ENCODE assay signal across 8 cellular contexts in genomic region chr2:171319164-171319810, GRCh38.
DNase-seq lines count a peak whose midpoint lies in the region; ATAC-seq and TF ChIP-seq lines count a peak whose summit lies in the region.

No MANE protein-coding gene starts in this region.

- no peaks in the 10 kb centered on the region for H3K9me3 ChIP-seq in hepatocyte (ENCODE audit: low read depth)

- TF ChIP-seq CTCF in WTC11 (IDR thresholded peaks at IDR 0.05), result no peak
- no peak for TF ChIP-seq CTCF in hepatocyte (IDR thresholded peaks at IDR 0.05; ENCODE audit: poor library complexity)

- no peak overlapping the region for H2AFZ ChIP-seq in hepatocyte

- H3K36me3 ChIP-seq in hepatocyte (replicated peaks; ENCODE audit: insufficient read depth, low read depth), result no peaks in the 10 kb centered on the region

- H3K79me2 ChIP-seq in hepatocyte, result no peaks in the 10 kb centered on the region

- H3K4me3 ChIP-seq in hepatocyte, result no peak overlapping the region

- peak overlapping the region; percentile 59 for H3K4me3 Mint-ChIP-seq in WTC11
- peak overlapping the region; percentile 66 to 71 for H3K4me3 Mint-ChIP-seq in effector memory CD8-positive, alpha-beta T cell

- peaks cover 31% of the 10 kb centered on the region for H3K36me3 Mint-ChIP-seq in WTC11
- H3K36me3 Mint-ChIP-seq in effector memory CD8-positive, alpha-beta T cell (ENCODE audit: insufficient read depth), result no peaks in the 10 kb centered on the region

- DNase-seq in WTC11 (ENCODE audit: low spot score) (no peak), hepatocyte (ENCODE audit: low spot score) (no peak), RKO (ENCODE audit: low spot score) (no peak), NCI-H2227 treated with DMSO at 0.1 percent for 48 hours (lab: John Stamatoyannopoulos, UW) (no peak)
- peak in 1 of 3 experiments; percentile 5 for DNase-seq in effector memory CD8-positive, alpha-beta T cell
- DNase-seq in stimulated activated CD4-positive, alpha-beta T cell treated with anti-CD3 and anti-CD28 coated beads, Interleukin-4, amount 100 ng/mL, for 4 hours, result peak; percentile 16 to 61

- no peaks in the 10 kb centered on the region for H3K9me2 ChIP-seq in hepatocyte (replicated peaks; ENCODE audit: insufficient read depth)

- peaks cover 83% of the 10 kb centered on the region for H3K4me1 Mint-ChIP-seq in WTC11
- H3K4me1 Mint-ChIP-seq in effector memory CD8-positive, alpha-beta T cell (ENCODE audit: low read depth in 2 of 2), result peaks cover 22 to 31% of the 10 kb centered on the region in 2 donors

- H4K20me1 ChIP-seq in hepatocyte (ENCODE audit: insufficient read depth, poor library complexity, severe bottlenecking), result no peaks in the 10 kb centered on the region

- H3K27ac Mint-ChIP-seq in WTC11, result peak overlapping the region; percentile 100
- peak overlapping the region; percentile 74 to 89 for H3K27ac Mint-ChIP-seq in effector memory CD8-positive, alpha-beta T cell

- peaks cover 10% of the 10 kb centered on the region for H3K4me1 ChIP-seq in hepatocyte (ENCODE audit: insufficient read depth)

- H3K27me3 ChIP-seq in hepatocyte, result no peaks in the 10 kb centered on the region

- CTCF ChIA-PET in WTC11 (lab: Charles Lee), result interaction anchor here (1.8 to 2.1 kb wide), 2 partner anchors 10 to 97 kb away, joined by 4 to 8 read pairs; no protein-coding TSS in a partner anchor

- POLR2A ChIA-PET in WTC11 (lab: Charles Lee), result no interaction called here

- H3K4me2 ChIP-seq in hepatocyte, result no peak overlapping the region

- H3K27me3 Mint-ChIP-seq in WTC11 (ENCODE audit: low read depth), result no peaks in the 10 kb centered on the region
- H3K27me3 Mint-ChIP-seq in effector memory CD8-positive, alpha-beta T cell, result no peaks in the 10 kb centered on the region

- WGBS in hepatocyte (ENCODE audit: low lambda C conversion rate, missing lambda C conversion rate), result 41% methylated on average over 12 of the region's 12 CpGs

- H3K27ac ChIP-seq in hepatocyte, result no peak overlapping the region

- ATAC-seq in GM18520 (IDR thresholded peaks at IDR 0.05; ENCODE audit: unreplicated experiment) (peak; percentile 35), HG02870 (IDR thresholded peaks at IDR 0.05; ENCODE audit: unreplicated experiment) (peak; percentile 59), WTC11 (peak; percentile 21)
- peak; percentile 74 for ATAC-seq in effector memory CD8-positive, alpha-beta T cell (replicated peaks)

- H3K9me3 Mint-ChIP-seq in WTC11, result no peaks in the 10 kb centered on the region
- H3K9me3 Mint-ChIP-seq in effector memory CD8-positive, alpha-beta T cell, result no peaks in the 10 kb centered on the region

TF ChIP-seq in WTC11, 78 proteins besides CTCF, POLR2A, EP300 and RAD21:
- peak; percentile 81 for TF ChIP-seq TEAD1 (CRISPR knock-in tag; IDR thresholded peaks at IDR 0.05)
- TF ChIP-seq, protein P1, sequence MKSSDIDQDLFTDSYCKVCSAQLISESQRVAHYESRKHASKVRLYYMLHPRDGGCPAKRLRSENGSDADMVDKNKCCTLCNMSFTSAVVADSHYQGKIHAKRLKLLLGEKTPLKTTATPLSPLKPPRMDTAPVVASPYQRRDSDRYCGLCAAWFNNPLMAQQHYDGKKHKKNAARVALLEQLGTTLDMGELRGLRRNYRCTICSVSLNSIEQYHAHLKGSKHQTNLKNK (CRISPR knock-in tag; IDR thresholded peaks at IDR 0.05), result peak; percentile 74; the same call in 1 of the 2 replicates
- peak; percentile 19; the same call in 1 of the 2 replicates for TF ChIP-seq JAZF1 (CRISPR knock-in tag; IDR thresholded peaks at IDR 0.05)
- no peak for TF ChIP-seq ATF6 (CRISPR knock-in tag; IDR thresholded peaks at IDR 0.05)
- TF ChIP-seq ZNF317 (CRISPR knock-in tag; IDR thresholded peaks at IDR 0.05; ENCODE audit: borderline replicate concordance, low read depth), result no peak
- TF ChIP-seq, protein P2, sequence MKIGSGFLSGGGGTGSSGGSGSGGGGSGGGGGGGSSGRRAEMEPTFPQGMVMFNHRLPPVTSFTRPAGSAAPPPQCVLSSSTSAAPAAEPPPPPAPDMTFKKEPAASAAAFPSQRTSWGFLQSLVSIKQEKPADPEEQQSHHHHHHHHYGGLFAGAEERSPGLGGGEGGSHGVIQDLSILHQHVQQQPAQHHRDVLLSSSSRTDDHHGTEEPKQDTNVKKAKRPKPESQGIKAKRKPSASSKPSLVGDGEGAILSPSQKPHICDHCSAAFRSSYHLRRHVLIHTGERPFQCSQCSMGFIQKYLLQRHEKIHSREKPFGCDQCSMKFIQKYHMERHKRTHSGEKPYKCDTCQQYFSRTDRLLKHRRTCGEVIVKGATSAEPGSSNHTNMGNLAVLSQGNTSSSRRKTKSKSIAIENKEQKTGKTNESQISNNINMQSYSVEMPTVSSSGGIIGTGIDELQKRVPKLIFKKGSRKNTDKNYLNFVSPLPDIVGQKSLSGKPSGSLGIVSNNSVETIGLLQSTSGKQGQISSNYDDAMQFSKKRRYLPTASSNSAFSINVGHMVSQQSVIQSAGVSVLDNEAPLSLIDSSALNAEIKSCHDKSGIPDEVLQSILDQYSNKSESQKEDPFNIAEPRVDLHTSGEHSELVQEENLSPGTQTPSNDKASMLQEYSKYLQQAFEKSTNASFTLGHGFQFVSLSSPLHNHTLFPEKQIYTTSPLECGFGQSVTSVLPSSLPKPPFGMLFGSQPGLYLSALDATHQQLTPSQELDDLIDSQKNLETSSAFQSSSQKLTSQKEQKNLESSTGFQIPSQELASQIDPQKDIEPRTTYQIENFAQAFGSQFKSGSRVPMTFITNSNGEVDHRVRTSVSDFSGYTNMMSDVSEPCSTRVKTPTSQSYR (CRISPR knock-in tag; IDR thresholded peaks at IDR 0.05), result 0 out of 2 replicates have a peak, but pooled peaks have one; percentile 8
- no peak for TF ChIP-seq STAT6 (CRISPR knock-in tag; conservative IDR thresholded peaks at IDR 0.05; ENCODE audit: low read depth)
- no peak for TF ChIP-seq CDX4 (CRISPR knock-in tag; IDR thresholded peaks at IDR 0.05; ENCODE audit: borderline replicate concordance)
- TF ChIP-seq ZNF219 (CRISPR knock-in tag; IDR thresholded peaks at IDR 0.05; ENCODE audit: borderline replicate concordance), result no peak
- TF ChIP-seq ESRRA (CRISPR knock-in tag; IDR thresholded peaks at IDR 0.05; ENCODE audit: borderline replicate concordance), result no peak
- TF ChIP-seq, protein P3, sequence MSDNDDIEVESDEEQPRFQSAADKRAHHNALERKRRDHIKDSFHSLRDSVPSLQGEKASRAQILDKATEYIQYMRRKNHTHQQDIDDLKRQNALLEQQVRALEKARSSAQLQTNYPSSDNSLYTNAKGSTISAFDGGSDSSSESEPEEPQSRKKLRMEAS (CRISPR knock-in tag; IDR thresholded peaks at IDR 0.05), result 0 out of 2 replicates have a peak, but pooled peaks have one; percentile 12
- peak; percentile 18; the same call in 1 of the 2 replicates for TF ChIP-seq NFE2L1 (CRISPR knock-in tag; IDR thresholded peaks at IDR 0.05)
- TF ChIP-seq FOXK1 (CRISPR knock-in tag; IDR thresholded peaks at IDR 0.05), result 0 out of 2 replicates have a peak, but pooled peaks have one; percentile 39
- no peak for TF ChIP-seq MXD4 (CRISPR knock-in tag; IDR thresholded peaks at IDR 0.05; ENCODE audit: borderline replicate concordance)
- no peak for TF ChIP-seq ELF4 (CRISPR knock-in tag; IDR thresholded peaks at IDR 0.05; ENCODE audit: low read depth)
TF ChIP-seq in WTC11: peak in this region for 7.

Comparison
In these comparisons a context has a peak if more than half of its experiments do, and no peak if none do; other contexts are left out.
1. ATAC-seq: peak in every context shown above with its lines; median percentile 74 in effector memory CD8-positive, alpha-beta T cell; 59 in HG02870; 35 in GM18520; 21 in WTC11.
2. DNase-seq: peak in stimulated activated CD4-positive, alpha-beta T cell treated with anti-CD3 and anti-CD28 coated beads, Interleukin-4, amount 100 ng/mL, for 4 hours (2 of 2); none in WTC11 (single experiment), hepatocyte (single experiment), RKO (single experiment) and NCI-H2227 treated with DMSO at 0.1 percent for 48 hours (single experiment).